In the genomic region with DNA sequence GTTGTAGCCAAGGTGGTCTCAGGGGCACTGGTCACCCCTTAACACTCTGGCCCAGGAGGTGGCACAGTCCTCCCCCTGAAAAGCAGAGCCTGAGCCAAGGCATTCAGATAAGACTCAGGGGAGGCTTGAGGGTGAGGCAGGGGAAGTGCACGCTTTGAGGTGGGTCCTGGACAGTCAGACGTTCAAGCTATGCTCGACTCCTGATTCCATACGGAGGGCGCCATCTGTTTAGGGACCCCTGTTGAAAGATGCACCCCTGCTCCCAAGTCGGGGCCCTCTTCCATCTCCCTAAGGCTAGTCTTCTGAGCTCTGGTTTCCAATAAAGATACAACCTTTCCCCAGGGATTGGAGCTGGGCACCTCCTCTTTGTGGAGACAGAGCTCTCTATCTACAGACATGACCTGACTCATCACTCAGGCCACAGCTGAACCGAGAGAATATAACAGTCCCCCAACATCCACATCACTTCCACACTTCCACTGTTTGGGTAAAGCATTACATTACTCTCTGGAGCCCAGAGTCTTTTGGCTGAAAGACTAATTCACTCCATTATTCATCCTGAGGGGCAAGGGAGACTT, we compare ENCODE assay signal across 14 cellular contexts. TPM values are rescaled to one million over a fixed set of nuclear protein-coding genes. Genes with fewer than 3 reads are reported as not detected.
DNase-seq lines count a peak whose midpoint lies in the region; ATAC-seq, FAIRE-seq and TF ChIP-seq lines count a peak whose summit lies in the region.
"Had no signal": no experiment of that assay in that cellular context is flagged by ENCODE, and none has a peak within 500 bp of the region (broad histone marks: within the 10 kb centered on the region; RNA-seq: fewer than 3 reads in every experiment).

No MANE protein-coding gene starts in this region.

- H3K27me3 ChIP-seq in esophagus muscularis mucosa: peaks cover 0 to 8% (median 0%) of the 10 kb centered on the region in 4 donors
- no peaks in the 10 kb centered on the region for H3K27me3 ChIP-seq in uterus

- no peaks in the 10 kb centered on the region for H3K36me3 ChIP-seq in esophagus muscularis mucosa
- H3K36me3 ChIP-seq in uterus: no peaks in the 10 kb centered on the region
- H3K36me3 ChIP-seq: thoracic aorta had no signal

- ATAC-seq in GM21619 (IDR thresholded peaks at IDR 0.05; ENCODE audit: unreplicated experiment): no peak

- H3K4me1 ChIP-seq in esophagus muscularis mucosa (peaks cover 9 to 40% (median 17%) of the 10 kb centered on the region in 4 donors), uterus (peaks cover 0 to 9% of the 10 kb centered on the region in 2 donors)

- H3K27ac ChIP-seq in esophagus muscularis mucosa (replicated peaks in 1 of 4) (peak overlapping the region; percentile 40 to 72 (median 45)), uterus (peak overlapping the region; percentile 60 to 70)

- DNase-seq in activated effector memory CD4-positive, alpha-beta T cell treated with anti-CD3 and anti-CD28 coated beads, Interleukin-2, amount 50 U/mL, for 16 hours: peak; percentile 28
- no peak for DNase-seq in activated effector memory CD4-positive, alpha-beta T cell treated with Interleukin-2 at 50 U/mL for 16 hours
- DNase-seq in esophagus muscularis mucosa (ENCODE audit: extremely low spot score) (no peak), myocyte (ENCODE audit: low read depth) (peak; percentile 78), uterus (no peak), GM19239 (ENCODE audit: insufficient read length, low spot score) (no peak), ureter (ENCODE audit: low spot score) (no peak)
- DNase-seq: NCI-H2081, SW 1271 had no signal

- no peak for TF ChIP-seq EP300 in esophagus muscularis mucosa (IDR thresholded peaks at IDR 0.05)

- H3K4me3 ChIP-seq in esophagus muscularis mucosa (no peak overlapping the region), uterus (no peak overlapping the region)
- H3K4me3 ChIP-seq: thoracic aorta had no signal

- no peak for TF ChIP-seq POLR2A in esophagus muscularis mucosa (IDR thresholded peaks at IDR 0.05; ENCODE audit: low read depth)
- TF ChIP-seq POLR2A in uterus (IDR thresholded peaks at IDR 0.05): no peak

- intact Hi-C loops in esophagus muscularis mucosa (cut with DNase I) (no loop called here), uterus (cut with DNase I; ENCODE audit: low total_unique reads) (no loop called here)

- no peak for FAIRE-seq in GM19239 (lab: Jason Lieb, UNC)
- FAIRE-seq: GM12891, H54 had no signal

- WGBS in esophagus muscularis mucosa: 82% methylated on average over 7 of the region's 7 CpGs

- H3K9me3 ChIP-seq in esophagus muscularis mucosa (no peaks in the 10 kb centered on the region), uterus (no peaks in the 10 kb centered on the region)
- H3K9me3 ChIP-seq: thoracic aorta had no signal

- TF ChIP-seq CTCF in esophagus muscularis mucosa (IDR thresholded peaks at IDR 0.05) (no peak), uterus (IDR thresholded peaks at IDR 0.05) (no peak)

RNA-seq across cellular contexts. Expression of a gene that starts 13.1 kb away (rescaled TPM):
- total RNA-seq in esophagus muscularis mucosa (1 to 10 TPM in 3 of 4 donors, not detected in 1; 1.3 to 2.1 (median 1.7) TPM), myocyte (0.37 and 1.2 TPM in 2 replicates), uterus (10 to 100 TPM in 2 of 4 donors, 1 to 10 TPM in 1, not detected in 1; 6.2 to 28.2 (median 21.2) TPM), ureter (8.8 TPM)
- polyA plus RNA-seq in myocyte (2012): 9.1 TPM
- total RNA-seq: A673 had no signal

RNA-seq across cellular contexts. Expression of a gene that starts 23.9 kb away (rescaled TPM):
- total RNA-seq in esophagus muscularis mucosa (not detected), myocyte (1,679 and 2,440 TPM in 2 replicates), uterus (under 1 TPM in 1 of 4 donors, not detected in 3; 0.64 TPM), ureter (not detected)
- 817 TPM for polyA plus RNA-seq in myocyte (2012)
- total RNA-seq: A673, thoracic aorta had no signal

RNA-seq across cellular contexts. Expression of a gene that starts 29.9 kb away (rescaled TPM):
- total RNA-seq in esophagus muscularis mucosa (under 1 TPM in 3 of 4 donors, not detected in 1; 0.11 to 0.26 (median 0.17) TPM), myocyte (5.0 and 7.7 TPM in 2 replicates), uterus (under 1 TPM in 2 of 4 donors, not detected in 2; 0.07 to 0.77 TPM), ureter (6.6 TPM)
- polyA plus RNA-seq in myocyte (2012): 4.5 TPM
- total RNA-seq: A673 had no signal

Comparison
In these comparisons a context has a peak if more than half of its experiments do, and no peak if none do; other contexts are left out.
1. DNase-seq: peak in activated effector memory CD4-positive, alpha-beta T cell treated with anti-CD3 and anti-CD28 coated beads, Interleukin-2, amount 50 U/mL, for 16 hours (single experiment) and myocyte (single experiment); none in activated effector memory CD4-positive, alpha-beta T cell treated with Interleukin-2 at 50 U/mL for 16 hours (single experiment), esophagus muscularis mucosa (single experiment), uterus (0 of 2), GM19239 (single experiment) and ureter (single experiment).
2. RNA of a gene that starts 23.9 kb away (total RNA-seq): 1,679 to 2,440 TPM in myocyte; not detected in esophagus muscularis mucosa, 0.64 TPM in uterus and not detected in ureter (single experiment); every median in the first group is over 1,000 times any median in the second.